12 cellular contexts compared by ENCODE assay signal in the genomic region with DNA sequence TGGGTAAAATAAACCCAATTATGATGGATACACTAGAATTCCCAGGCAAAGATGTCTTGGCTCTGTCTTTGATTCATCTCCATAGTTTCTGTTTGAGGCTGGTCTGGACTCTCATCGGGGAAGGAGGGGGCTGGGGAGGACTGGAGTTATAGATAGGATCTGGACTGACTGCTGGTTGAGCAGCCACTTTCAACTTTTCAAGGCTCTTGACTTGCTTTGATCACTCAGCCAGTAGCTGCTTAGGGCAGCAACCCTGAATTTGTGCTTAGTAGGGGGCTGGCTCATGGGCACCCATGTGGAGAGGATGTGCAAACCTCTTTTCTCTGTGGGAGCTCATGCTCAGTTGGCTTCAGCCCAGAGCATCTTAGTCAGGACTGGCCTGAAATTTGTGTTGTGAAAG.
DNase-seq lines count a peak whose midpoint lies in the region; ATAC-seq and TF ChIP-seq lines count a peak whose summit lies in the region.
"Had no signal": no experiment of that assay in that cellular context is flagged by ENCODE, and none has a peak within 500 bp of the region (broad histone marks: within the 10 kb centered on the region; RNA-seq: fewer than 3 reads in every experiment).

No MANE protein-coding gene starts in this region.

- CTCF ChIA-PET in activated CD4-positive, alpha-beta T cell treated with anti-CD3 and anti-CD28 coated beads, Interleukin-2, amount 10 ng/mL, durations not matched to agents 7 days and 5 days (lab: Charles Lee) = interaction anchor here (1.3 to 1.9 kb wide), 2 partner anchors 15 to 67 kb away, joined by 3 to 7 read pairs; no protein-coding TSS in a partner anchor

- DNase-seq in iris pigment epithelial cell (ENCODE audit: low read depth) (peak; percentile 40), amygdala (lab: John Stamatoyannopoulos, UW) (no peak), NCI-H1694 treated with DMSO at 0.1 percent for 48 hours (lab: John Stamatoyannopoulos, UW) (no peak)
- no peak for DNase-seq in activated CD4-positive, alpha-beta T cell treated with anti-CD3 and anti-CD28 coated beads, Interleukin-2, amount 10 ng/mL, durations not matched to agents 7 days and 5 days
- DNase-seq: activated CD4-positive, alpha-beta T cell treated with anti-CD3 and anti-CD28 coated beads, Interleukin-2, amount 50 U/mL, for 48 hours; natural killer cell; NCI-H1417 had no signal

- H3K36me3 Mint-ChIP-seq in activated CD4-positive, alpha-beta T cell treated with anti-CD3 and anti-CD28 coated beads, Interleukin-2, amount 10 ng/mL, durations not matched to agents 7 days and 5 days (ENCODE audit: low read depth) = peaks cover 57% of the 10 kb centered on the region
- H3K36me3 Mint-ChIP-seq: natural killer cell had no signal

- POLR2A ChIA-PET in activated CD4-positive, alpha-beta T cell treated with anti-CD3 and anti-CD28 coated beads, Interleukin-2, amount 10 ng/mL, durations not matched to agents 7 days and 5 days (lab: Charles Lee) = no interaction called here

- H3K9me3 Mint-ChIP-seq in activated CD4-positive, alpha-beta T cell treated with anti-CD3 and anti-CD28 coated beads, Interleukin-2, amount 10 ng/mL, durations not matched to agents 7 days and 5 days = peaks cover 6% of the 10 kb centered on the region
- H3K9me3 Mint-ChIP-seq: natural killer cell had no signal

- no peak overlapping the region for H3K4me3 Mint-ChIP-seq in activated CD4-positive, alpha-beta T cell treated with anti-CD3 and anti-CD28 coated beads, Interleukin-2, amount 10 ng/mL, durations not matched to agents 7 days and 5 days
- H3K4me3 Mint-ChIP-seq: activated naive CD4-positive, alpha-beta T cell treated with anti-CD3 and anti-CD28 coated beads, Interleukin-2, amount 50 U/mL, for 24 hours; natural killer cell had no signal

- H3K4me1 Mint-ChIP-seq in activated CD4-positive, alpha-beta T cell treated with anti-CD3 and anti-CD28 coated beads, Interleukin-2, amount 10 ng/mL, durations not matched to agents 7 days and 5 days = peaks cover 36% of the 10 kb centered on the region

- no peak overlapping the region for H3K27ac Mint-ChIP-seq in activated CD4-positive, alpha-beta T cell treated with anti-CD3 and anti-CD28 coated beads, Interleukin-2, amount 10 ng/mL, durations not matched to agents 7 days and 5 days

- no peaks in the 10 kb centered on the region for H3K27me3 Mint-ChIP-seq in activated CD4-positive, alpha-beta T cell treated with anti-CD3 and anti-CD28 coated beads, Interleukin-2, amount 10 ng/mL, durations not matched to agents 7 days and 5 days
- H3K27me3 Mint-ChIP-seq: activated naive CD4-positive, alpha-beta T cell treated with anti-CD3 and anti-CD28 coated beads, Interleukin-2, amount 50 U/mL, for 24 hours had no signal

- no peak for TF ChIP-seq POLR2A in GM18505 (IDR thresholded peaks at IDR 0.05; ENCODE audit: borderline replicate concordance, extremely low read depth, insufficient read depth, insufficient read length)

- peak; percentile 78 for ATAC-seq in GM18505 (IDR thresholded peaks at IDR 0.05; ENCODE audit: unreplicated experiment)
- peak; percentile 45 for ATAC-seq in GM21619 (IDR thresholded peaks at IDR 0.05; ENCODE audit: unreplicated experiment)
- ATAC-seq in HG03354 (IDR thresholded peaks at IDR 0.05; ENCODE audit: poor library complexity, severe bottlenecking, unreplicated experiment) = peak; percentile 51
- ATAC-seq in HG03457 (IDR thresholded peaks at IDR 0.05; ENCODE audit: unreplicated experiment) = no peak
- ATAC-seq: natural killer cell had no signal
